ENCODE assay signal across 24 cellular contexts in genomic region chr2:20188201-20188600, GRCh38. TPM values are rescaled to one million over a fixed set of nuclear protein-coding genes. Genes with fewer than 3 reads are reported as not detected.
"Had no signal": no experiment of that assay in that cellular context is flagged by ENCODE, and none has a peak within 500 bp of the region (broad histone marks: within the 10 kb centered on the region; RNA-seq: fewer than 3 reads in every experiment).

No MANE protein-coding gene starts in this region.

- H3K27ac ChIP-seq: breast epithelium, esophagus muscularis mucosa, testis, transverse colon, uterus had no signal

- H3K36me3 ChIP-seq: breast epithelium, esophagus muscularis mucosa, transverse colon, uterus had no signal

- H3K27ac Mint-ChIP-seq: activated CD4-positive, alpha-beta memory T cell treated with anti-CD3 and anti-CD28 coated beads, Interleukin-2, amount 10 ng/mL, durations not matched to agents 7 days and 5 days; activated CD4-positive, alpha-beta T cell treated with anti-CD3 and anti-CD28 coated beads, Interleukin-2, amount 10 ng/mL, durations not matched to agents 7 days and 5 days; activated naive CD4-positive, alpha-beta T cell treated with anti-CD3 and anti-CD28 coated beads, Interleukin-2, amount 50 U/mL, for 72 hours; activated T-cell treated with anti-CD3 and anti-CD28 coated beads, Interleukin-2, amount 50 U/mL, for 72 hours; naive thymus-derived CD4-positive, alpha-beta T cell; WTC11 had no signal

- H3K27me3 ChIP-seq: breast epithelium, esophagus muscularis mucosa, testis, transverse colon, uterus had no signal

- H3K9me3 Mint-ChIP-seq: activated CD4-positive, alpha-beta memory T cell treated with anti-CD3 and anti-CD28 coated beads, Interleukin-2, amount 10 ng/mL, durations not matched to agents 7 days and 5 days; activated CD4-positive, alpha-beta T cell treated with anti-CD3 and anti-CD28 coated beads, Interleukin-2, amount 10 ng/mL, durations not matched to agents 7 days and 5 days; activated naive CD4-positive, alpha-beta T cell treated with anti-CD3 and anti-CD28 coated beads, Interleukin-2, amount 50 U/mL, for 72 hours; activated T-cell treated with anti-CD3 and anti-CD28 coated beads, Interleukin-2, amount 50 U/mL, for 72 hours; central memory CD8-positive, alpha-beta T cell; dendritic cell treated with granulocyte-macrophage colony-stimulating factor and Interleukin-4, amounts not matched to agents 40 ng/mL and 50 ng/mL, for 4 days; naive thymus-derived CD4-positive, alpha-beta T cell; WTC11 had no signal

- H3K4me1 Mint-ChIP-seq: activated CD4-positive, alpha-beta memory T cell treated with anti-CD3 and anti-CD28 coated beads, Interleukin-2, amount 10 ng/mL, durations not matched to agents 7 days and 5 days; activated CD4-positive, alpha-beta T cell treated with anti-CD3 and anti-CD28 coated beads, Interleukin-2, amount 10 ng/mL, durations not matched to agents 7 days and 5 days; central memory CD8-positive, alpha-beta T cell; naive thymus-derived CD4-positive, alpha-beta T cell had no signal

- H3K4me3 Mint-ChIP-seq: activated CD4-positive, alpha-beta memory T cell treated with anti-CD3 and anti-CD28 coated beads, Interleukin-2, amount 10 ng/mL, durations not matched to agents 7 days and 5 days; activated CD4-positive, alpha-beta T cell treated with anti-CD3 and anti-CD28 coated beads, Interleukin-2, amount 10 ng/mL, durations not matched to agents 7 days and 5 days; activated T-cell treated with anti-CD3 and anti-CD28 coated beads, Interleukin-2, amount 50 U/mL, for 72 hours; central memory CD8-positive, alpha-beta T cell; dendritic cell treated with granulocyte-macrophage colony-stimulating factor and Interleukin-4, amounts not matched to agents 40 ng/mL and 50 ng/mL, for 4 days; naive thymus-derived CD4-positive, alpha-beta T cell; WTC11 had no signal

- H3K9me3 ChIP-seq: breast epithelium, esophagus muscularis mucosa, testis, transverse colon, uterus had no signal

- H3K4me3 ChIP-seq: breast epithelium, esophagus muscularis mucosa, skin epidermis, testis, transverse colon, uterus had no signal

- H3K4me1 ChIP-seq: testis, uterus had no signal

- DNase-seq: activated CD4-positive, alpha-beta memory T cell treated with anti-CD3 and anti-CD28 coated beads, Interleukin-2, amount 10 ng/mL, durations not matched to agents 7 days and 5 days; activated CD4-positive, alpha-beta T cell treated with anti-CD3 and anti-CD28 coated beads for 1 hour; activated CD4-positive, alpha-beta T cell treated with anti-CD3 and anti-CD28 coated beads, Interleukin-2, amount 10 ng/mL, durations not matched to agents 7 days and 5 days; activated naive CD4-positive, alpha-beta T cell; activated T-cell treated with anti-CD3 and anti-CD28 coated beads, Interleukin-2, amount 50 U/mL, for 72 hours; foreskin melanocyte; left ventricle myocardium superior; midbrain; naive thymus-derived CD4-positive, alpha-beta T cell; stimulated activated CD4-positive, alpha-beta T cell treated with anti-CD3 and anti-CD28 coated beads, Interleukin-12 subunit alpha, Interleukin-12 subunit beta, amount 100 ng/mL, for 4 hours; stimulated activated CD4-positive, alpha-beta T cell treated with anti-CD3 and anti-CD28 coated beads, Interleukin-4, amount 100 ng/mL, for 1 hour; stimulated activated naive CD8-positive, alpha-beta T cell treated with anti-CD3 and anti-CD28 coated beads, Interleukin-15, Interleukin-2, amounts not matched to agents 100 U/mL and 50 U/mL, for 24 hours; T-helper 2 cell; testis; transverse colon; uterus had no signal

- ATAC-seq: activated naive CD4-positive, alpha-beta T cell treated with anti-CD3 and anti-CD28 coated beads, Interleukin-2, amount 50 U/mL, for 72 hours; activated T-cell treated with anti-CD3 and anti-CD28 coated beads, Interleukin-2, amount 50 U/mL, for 72 hours; left ventricle myocardium superior; naive thymus-derived CD4-positive, alpha-beta T cell; sciatic nerve; stimulated activated naive CD8-positive, alpha-beta T cell treated with anti-CD3 and anti-CD28 coated beads, Interleukin-15, Interleukin-2, amounts not matched to agents 100 U/mL and 50 U/mL, for 24 hours had no signal

- H3K36me3 Mint-ChIP-seq: activated naive CD4-positive, alpha-beta T cell treated with anti-CD3 and anti-CD28 coated beads, Interleukin-2, amount 50 U/mL, for 72 hours; naive thymus-derived CD4-positive, alpha-beta T cell; WTC11 had no signal

RNA-seq across cellular contexts. Expression of gene SDC1, which starts 36.7 kb away (rescaled TPM):
- polyA plus RNA-seq: naive thymus-derived CD4-positive, alpha-beta T cell had no signal
